In the genomic region with DNA sequence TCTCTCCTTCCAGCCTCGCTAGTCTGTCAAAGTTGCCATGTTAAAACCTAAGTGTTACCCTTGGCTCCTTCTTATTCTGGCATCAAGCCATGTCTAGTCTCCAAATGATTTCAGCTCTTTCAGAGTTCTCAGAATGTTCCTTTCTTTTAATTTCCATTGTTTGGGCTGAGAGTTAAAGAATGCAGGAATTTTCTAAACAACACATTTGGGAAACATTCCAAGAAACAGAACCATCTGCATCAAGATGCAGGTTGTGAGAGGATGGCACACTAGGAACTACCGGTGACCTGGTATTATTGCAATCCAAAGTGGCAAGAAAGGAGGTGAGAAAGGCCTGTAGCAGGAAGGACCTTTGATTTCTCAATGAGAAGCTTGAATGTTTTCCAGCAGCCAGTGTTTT, we compare ENCODE assay signal across 29 cellular contexts. TPM values are rescaled to one million over a fixed set of nuclear protein-coding genes. Genes with fewer than 3 reads are reported as not detected.
"Had no signal": no experiment of that assay in that cellular context is flagged by ENCODE, and none has a peak within 500 bp of the region (broad histone marks: within the 10 kb centered on the region; RNA-seq: fewer than 3 reads in every experiment).

No MANE protein-coding gene starts in this region.

- DNase-seq: activated CD4-positive, alpha-beta memory T cell treated with anti-CD3 and anti-CD28 coated beads, Interleukin-2, amount 10 ng/mL, durations not matched to agents 7 days and 5 days; activated CD4-positive, alpha-beta T cell treated with anti-CD3 and anti-CD28 coated beads, Interleukin-2, amount 10 ng/mL, durations not matched to agents 24 days and 14 days; activated effector memory CD4-positive, alpha-beta T cell treated with Interleukin-2 at 50 U/mL for 16 hours; activated naive CD4-positive, alpha-beta T cell treated with anti-CD3 and anti-CD28 coated beads for 36 hours; activated T-cell treated with anti-CD3 and anti-CD28 coated beads, Interleukin-2, amount 50 U/mL, for 72 hours; amygdala; caudate nucleus; dorsolateral prefrontal cortex; effector memory CD8-positive, alpha-beta T cell; immature natural killer cell; left ventricle myocardium inferior; pancreas; right lobe of liver; small intestine; stimulated activated CD4-positive, alpha-beta T cell treated with anti-CD3 and anti-CD28 coated beads, Interleukin-2, amount 100 ng/mL, for 24 hours; stomach had no signal

- H3K27ac ChIP-seq: dorsolateral prefrontal cortex, esophagus muscularis mucosa, left ventricle myocardium inferior, neutrophil, pancreas, right lobe of liver, stomach, suprapubic skin, VCaP had no signal

- H3K4me1 ChIP-seq: left ventricle myocardium inferior, pancreas, right lobe of liver, stomach had no signal

- ATAC-seq: activated CD4-positive, CD25-positive, alpha-beta regulatory T cell treated with anti-CD3 and anti-CD28 coated beads, Interleukin-2, amount 50 U/mL, for 24 hours; activated T-cell treated with anti-CD3 and anti-CD28 coated beads, Interleukin-2, amount 50 U/mL, for 72 hours; effector memory CD8-positive, alpha-beta T cell; natural killer cell treated with Interleukin-12 subunit alpha and Interleukin-12 subunit beta and Interleukin-15 and Interleukin-18, amount 100 ng/mL, for 72 hours; pancreas; right lobe of liver; SK-N-SH treated with all-trans-retinoic acid at 6 μM for 48 hours; stimulated activated memory B cell treated with anti-CD40 and anti-IgM and Interleukin-4, amounts not matched to agents 10 μg/mL and 1 μg/mL and 100 μg/mL, for 72 hours had no signal

- H3K4me3 ChIP-seq: dorsolateral prefrontal cortex, esophagus muscularis mucosa, left ventricle myocardium inferior, pancreas, right lobe of liver, stomach, suprapubic skin had no signal

- H3K9me3 ChIP-seq: esophagus muscularis mucosa, left ventricle myocardium inferior, neutrophil, pancreas, right lobe of liver, stomach, suprapubic skin had no signal

- H3K36me3 ChIP-seq: esophagus muscularis mucosa, left ventricle myocardium inferior, neutrophil, pancreas, right lobe of liver, stomach, suprapubic skin had no signal

- H3K27me3 ChIP-seq: esophagus muscularis mucosa, neutrophil, pancreas, stomach, suprapubic skin had no signal

RNA-seq across cellular contexts. Expression of gene SLC35F4, which starts 30.1 kb away (rescaled TPM):
- total RNA-seq: activated CD4-positive, alpha-beta memory T cell treated with anti-CD3 and anti-CD28 coated beads, Interleukin-2, amount 10 ng/mL, durations not matched to agents 7 days and 5 days; activated CD4-positive, alpha-beta T cell treated with anti-CD3 and anti-CD28 coated beads, Interleukin-2, amount 10 ng/mL, durations not matched to agents 24 days and 14 days; activated naive CD4-positive, alpha-beta T cell treated with anti-CD3 and anti-CD28 coated beads for 36 hours; activated T-cell treated with anti-CD3 and anti-CD28 coated beads, Interleukin-2, amount 50 U/mL, for 72 hours; endothelial cell of umbilical vein; fibroblast of villous mesenchyme; glomerular endothelial cell; left ventricle myocardium inferior; lung microvascular endothelial cell; natural killer cell treated with Interleukin-12 subunit alpha and Interleukin-12 subunit beta and Interleukin-15 and Interleukin-18, amount 100 ng/mL, for 72 hours; right lobe of liver; stomach; suprapubic skin; T-helper 2 cell treated with Interferon-gamma antibody and Interleukin-4, amounts not matched to agents 100 ng/mL and 5 ng/mL, for 36 hours had no signal
